10 cellular contexts compared by ENCODE assay signal in the genomic region with DNA sequence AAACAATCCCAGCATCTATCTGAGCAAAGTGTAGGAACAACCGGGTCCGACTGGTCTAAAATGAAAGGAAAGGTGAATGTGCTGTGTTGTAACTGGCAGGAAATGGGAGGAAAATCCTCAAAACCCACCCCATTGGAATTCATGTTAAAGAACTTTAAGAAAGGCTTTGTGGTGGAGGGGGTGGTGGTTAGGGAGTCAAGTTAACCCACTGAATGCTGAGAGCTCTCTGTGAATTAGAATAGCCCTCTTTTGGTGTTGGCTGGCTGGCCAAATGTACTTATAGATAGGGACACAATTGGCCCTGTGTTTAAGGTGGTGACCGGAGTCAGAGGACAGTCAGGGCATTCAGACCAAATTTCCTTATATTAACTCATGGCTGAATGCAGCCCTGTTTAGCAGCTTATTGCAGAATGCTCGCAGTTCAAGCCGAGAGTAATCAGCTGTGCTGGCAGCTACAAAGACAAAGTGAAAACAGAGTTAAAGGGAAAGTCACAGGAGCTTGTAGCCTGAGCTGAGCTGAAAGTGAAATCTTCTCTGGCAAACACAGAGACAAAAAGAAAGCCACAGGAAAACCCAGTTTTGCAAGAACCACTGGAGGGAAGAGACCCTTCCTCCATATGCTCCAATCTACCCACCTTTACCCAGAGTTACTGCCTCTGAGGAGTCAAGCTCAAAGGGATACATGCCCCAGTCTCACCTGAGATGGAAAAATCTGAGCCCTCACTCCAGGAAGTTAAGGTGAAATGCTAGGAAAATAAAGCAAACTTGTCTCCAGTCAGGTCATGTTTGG. TPM values are rescaled to one million over a fixed set of nuclear protein-coding genes. Genes with fewer than 3 reads are reported as not detected.
DNase-seq lines count a peak whose midpoint lies in the region; ATAC-seq, FAIRE-seq and TF ChIP-seq lines count a peak whose summit lies in the region.
"Had no signal": no experiment of that assay in that cellular context is flagged by ENCODE, and none has a peak within 500 bp of the region (broad histone marks: within the 10 kb centered on the region; RNA-seq: fewer than 3 reads in every experiment).

No MANE protein-coding gene starts in this region.

- no peaks in the 10 kb centered on the region for H3K9me3 ChIP-seq in lower lobe of right lung

- H3K27me3 ChIP-seq in lower lobe of right lung (ENCODE audit: low read depth) (no peaks in the 10 kb centered on the region), brain microvascular endothelial cell (replicated peaks) (no peaks in the 10 kb centered on the region)

- peak; percentile 93 for FAIRE-seq in GM18507 (lab: Jason Lieb, UNC)
- FAIRE-seq: colon had no signal

- H3K9me3 Mint-ChIP-seq in stimulated activated effector memory CD8-positive, alpha-beta T cell treated with anti-CD3 and anti-CD28 coated beads, Interleukin-12 subunit alpha, Interleukin-12 subunit beta, amount 100 ng/mL, for 72 hours: peaks cover 4% of the 10 kb centered on the region
- H3K9me3 Mint-ChIP-seq in naive thymus-derived CD8-positive, alpha-beta T cell: peaks cover 0 to 3% (median 0%) of the 10 kb centered on the region in 9 donors

- TF ChIP-seq CTCF in lower lobe of right lung (IDR thresholded peaks at IDR 0.05) (no peak), brain microvascular endothelial cell (IDR thresholded peaks at IDR 0.05; ENCODE audit: low read depth, low read length, missing control alignments) (no peak)

- DNase-seq in GM18507 (ENCODE audit: extremely low spot score, insufficient read length, low read depth) (peak; percentile 5), SK-MEL-5 (ENCODE audit: low read depth, low spot score) (peak; percentile 97), lower lobe of right lung (no peak), brain microvascular endothelial cell (no peak), COR-L47 (lab: John Stamatoyannopoulos, UW) (no peak)
- no peak for DNase-seq in stimulated activated effector memory CD8-positive, alpha-beta T cell treated with anti-CD3 and anti-CD28 coated beads, Interleukin-12 subunit alpha, Interleukin-12 subunit beta, amount 100 ng/mL, for 72 hours (ENCODE audit: low spot score in 2 of 2)
- no peak for DNase-seq in naive thymus-derived CD8-positive, alpha-beta T cell
- DNase-seq: EL had no signal

- in situ Hi-C loops in SK-MEL-5 (cut with HindIII; ENCODE audit: low pct_unique_long_range_greater_than_20kb, low sequenced_read_pairs): no loop called here
- in situ Hi-C loops in brain microvascular endothelial cell (cut with HindIII; ENCODE audit: low pct_ligation_motif_present, low sequenced_read_pairs): no loop called here

- H3K36me3 ChIP-seq in lower lobe of right lung: no peaks in the 10 kb centered on the region
- no peaks in the 10 kb centered on the region for H3K36me3 ChIP-seq in brain microvascular endothelial cell (replicated peaks)

- no peak overlapping the region for H3K27ac Mint-ChIP-seq in stimulated activated effector memory CD8-positive, alpha-beta T cell treated with anti-CD3 and anti-CD28 coated beads, Interleukin-12 subunit alpha, Interleukin-12 subunit beta, amount 100 ng/mL, for 72 hours
- no peak overlapping the region for H3K27ac Mint-ChIP-seq in naive thymus-derived CD8-positive, alpha-beta T cell

- H3K4me3 Mint-ChIP-seq in stimulated activated effector memory CD8-positive, alpha-beta T cell treated with anti-CD3 and anti-CD28 coated beads, Interleukin-12 subunit alpha, Interleukin-12 subunit beta, amount 100 ng/mL, for 72 hours: no peak overlapping the region
- no peak overlapping the region for H3K4me3 Mint-ChIP-seq in naive thymus-derived CD8-positive, alpha-beta T cell

- no peaks in the 10 kb centered on the region for H3K36me3 Mint-ChIP-seq in stimulated activated effector memory CD8-positive, alpha-beta T cell treated with anti-CD3 and anti-CD28 coated beads, Interleukin-12 subunit alpha, Interleukin-12 subunit beta, amount 100 ng/mL, for 72 hours
- H3K36me3 Mint-ChIP-seq in naive thymus-derived CD8-positive, alpha-beta T cell: no peaks in the 10 kb centered on the region

- H3K27ac ChIP-seq in lower lobe of right lung (peak overlapping the region; percentile 46), brain microvascular endothelial cell (no peak overlapping the region)

- H3K4me3 ChIP-seq in lower lobe of right lung (peak overlapping the region; percentile 6), brain microvascular endothelial cell (ENCODE audit: low read depth, low read length) (no peak overlapping the region)

- POLR2A ChIA-PET in naive thymus-derived CD8-positive, alpha-beta T cell (lab: Charles Lee): no interaction called here

- intact Hi-C loops in lower lobe of right lung (cut with DNase I): no loop called here

- no peaks in the 10 kb centered on the region for H3K4me1 ChIP-seq in lower lobe of right lung

- H3K27me3 Mint-ChIP-seq in naive thymus-derived CD8-positive, alpha-beta T cell: no peaks in the 10 kb centered on the region

- H3K4me1 Mint-ChIP-seq in stimulated activated effector memory CD8-positive, alpha-beta T cell treated with anti-CD3 and anti-CD28 coated beads, Interleukin-12 subunit alpha, Interleukin-12 subunit beta, amount 100 ng/mL, for 72 hours: no peaks in the 10 kb centered on the region
- no peaks in the 10 kb centered on the region for H3K4me1 Mint-ChIP-seq in naive thymus-derived CD8-positive, alpha-beta T cell

- ATAC-seq in HG02678 (IDR thresholded peaks at IDR 0.05; ENCODE audit: unreplicated experiment) (peak; percentile 83), lower lobe of right lung (peak; percentile 54 to 61)
- no peak for ATAC-seq in stimulated activated effector memory CD8-positive, alpha-beta T cell treated with anti-CD3 and anti-CD28 coated beads, Interleukin-12 subunit alpha, Interleukin-12 subunit beta, amount 100 ng/mL, for 72 hours
- no peak for ATAC-seq in naive thymus-derived CD8-positive, alpha-beta T cell

RNA-seq across cellular contexts. Expression of a gene that starts 38.5 kb away (rescaled TPM):
- total RNA-seq in SK-MEL-5 (2014; rRNA removed; shearing (Covaris generic)): 3.3 and 4.7 TPM in 2 replicates
- polyA plus RNA-seq in SK-MEL-5 (2015; cell fraction: cytosol; rRNA removed): 0.18 and 2.5 TPM in 2 replicates
- polyA plus RNA-seq in SK-MEL-5 (2015; cell fraction: nucleus; rRNA removed): 0.84 and 1.9 TPM in 2 replicates
- total RNA-seq in lower lobe of right lung: not detected
- total RNA-seq in naive thymus-derived CD8-positive, alpha-beta T cell: not detected
- polyA plus RNA-seq in naive thymus-derived CD8-positive, alpha-beta T cell: not detected

Comparison
In these comparisons a context has a peak if more than half of its experiments do, and no peak if none do; other contexts are left out.
1. DNase-seq: peak in GM18507 (single experiment) and SK-MEL-5 (single experiment); none in lower lobe of right lung (single experiment), stimulated activated effector memory CD8-positive, alpha-beta T cell treated with anti-CD3 and anti-CD28 coated beads, Interleukin-12 subunit alpha, Interleukin-12 subunit beta, amount 100 ng/mL, for 72 hours (0 of 2), naive thymus-derived CD8-positive, alpha-beta T cell (0 of 10), brain microvascular endothelial cell (single experiment) and COR-L47 (single experiment).
2. ATAC-seq: peak in HG02678 (single experiment) and lower lobe of right lung (2 of 2); none in stimulated activated effector memory CD8-positive, alpha-beta T cell treated with anti-CD3 and anti-CD28 coated beads, Interleukin-12 subunit alpha, Interleukin-12 subunit beta, amount 100 ng/mL, for 72 hours (single experiment) and naive thymus-derived CD8-positive, alpha-beta T cell (0 of 2).